ENCODE assay signal across 22 cellular contexts in genomic region chr3:179945569-179945968, GRCh38.
"Had no signal": no experiment of that assay in that cellular context is flagged by ENCODE, and none has a peak within 500 bp of the region (broad histone marks: within the 10 kb centered on the region; RNA-seq: fewer than 3 reads in every experiment).

No MANE protein-coding gene starts in this region.

- ATAC-seq: natural killer cell, right lobe of liver, upper lobe of right lung had no signal

- H3K27ac Mint-ChIP-seq: immature natural killer cell, memory B cell, natural killer cell had no signal

- H3K27me3 ChIP-seq: ovary, right lobe of liver, upper lobe of right lung, uterus had no signal

- H3K9me3 Mint-ChIP-seq: memory B cell, natural killer cell had no signal

- H3K9me3 ChIP-seq: ovary, right lobe of liver, stomach, transverse colon, upper lobe of right lung, uterus had no signal

- H3K27ac ChIP-seq: ovary, right lobe of liver, stomach, transverse colon, upper lobe of right lung, uterus had no signal

- H3K4me1 ChIP-seq: right lobe of liver, upper lobe of right lung, uterus had no signal

- H3K36me3 ChIP-seq: ovary, right lobe of liver, stomach, transverse colon, upper lobe of right lung, uterus had no signal

- H3K4me3 Mint-ChIP-seq: immature natural killer cell, memory B cell, natural killer cell had no signal

- DNase-seq: cortex of kidney; effector CD4-positive, alpha-beta T cell; hypothalamus; immature natural killer cell; islet precursor cell; kidney glomerular epithelial cell; natural killer cell; occipital lobe; ovary; right lobe of liver; small intestine; stimulated activated CD4-positive, alpha-beta T cell treated with anti-CD3 and anti-CD28 coated beads, Interleukin-12 subunit alpha, Interleukin-12 subunit beta, amount 100 ng/mL, for 4 hours; stimulated activated CD4-positive, alpha-beta T cell treated with anti-CD3 and anti-CD28 coated beads, Interleukin-1b, Interleukin-23, amount 100 ng/mL, for 48 hours; stimulated activated CD4-positive, alpha-beta T cell treated with anti-CD3 and anti-CD28 coated beads, Interleukin-4, amount 100 ng/mL, for 1 hour; stimulated activated CD8-positive, alpha-beta memory T cell treated with anti-CD3 and anti-CD28 coated beads, Interleukin-4, amount 100 ng/mL, for 48 hours; stimulated activated naive CD4-positive, alpha-beta T cell treated with Interleukin-2 at 50 U/mL for 16 hours; stomach; transverse colon; upper lobe of right lung; uterus had no signal

- H3K36me3 Mint-ChIP-seq: immature natural killer cell, memory B cell, natural killer cell had no signal

- H3K4me1 Mint-ChIP-seq: memory B cell, natural killer cell had no signal

- H3K4me3 ChIP-seq: lung, ovary, right lobe of liver, stomach, transverse colon, upper lobe of right lung, uterus had no signal
